8 cellular contexts compared by ENCODE assay signal in genomic region chr17:49230636-49231562, GRCh38. TPM values are rescaled to one million over a fixed set of nuclear protein-coding genes. Genes with fewer than 3 reads are reported as not detected.
A peak's percentile ranks its signal among the peaks of the same experiment; 100 is the strongest.
DNase-seq lines count a peak whose midpoint lies in the region; ATAC-seq and TF ChIP-seq lines count a peak whose summit lies in the region.

TSS of gene PHOSPHO1 (minus strand) at chr17:49230787. CDS start at chr17:49226691, 4,096 bp downstream.

- no peak for TF ChIP-seq EP300 in suprapubic skin (IDR thresholded peaks at IDR 0.05)

- no peak for TF ChIP-seq POLR2A in suprapubic skin (IDR thresholded peaks at IDR 0.05)

- H3K79me2 ChIP-seq in Karpas-422 (ENCODE audit: low read length), result no peaks in the 10 kb centered on the region

- no peaks in the 10 kb centered on the region for H3K36me3 ChIP-seq in Karpas-422 (ENCODE audit: insufficient read depth, low read length)
- H3K36me3 ChIP-seq in SJSA1, result no peaks in the 10 kb centered on the region
- H3K36me3 ChIP-seq in suprapubic skin, result no peaks in the 10 kb centered on the region

- no peak within 1 kb of the TSS for H3K27ac ChIP-seq in Karpas-422 (ENCODE audit: low read length)
- H3K27ac ChIP-seq in SJSA1, result no peak within 1 kb of the TSS
- no peak within 1 kb of the TSS for H3K27ac ChIP-seq in suprapubic skin

- no peaks in the 10 kb centered on the region for H3K9me2 ChIP-seq in Karpas-422 (replicated peaks; ENCODE audit: insufficient read depth, low read length)

- H3K4me3 ChIP-seq in Karpas-422 (ENCODE audit: low read length) (peak within 1 kb of the TSS; percentile 62), SJSA1 (peak within 1 kb of the TSS; percentile 44), suprapubic skin (peak within 1 kb of the TSS; percentile 53)

- H2AFZ ChIP-seq in Karpas-422 (ENCODE audit: low read length), result peak within 1 kb of the TSS; percentile 1; the same call in 1 of the 2 replicates

- peak within 1 kb of the TSS; percentile 53 for H3K9ac ChIP-seq in Karpas-422 (ENCODE audit: low read length)

- H3K9me3 ChIP-seq in Karpas-422 (ENCODE audit: low read length), result no peaks in the 10 kb centered on the region
- H3K9me3 ChIP-seq in SJSA1 (replicated peaks), result no peaks in the 10 kb centered on the region
- H3K9me3 ChIP-seq in suprapubic skin, result no peaks in the 10 kb centered on the region

- H3K4me1 ChIP-seq in Karpas-422 (ENCODE audit: low read length) (peaks cover 15% of the 10 kb centered on the region), SJSA1 (replicated peaks) (peaks cover 11% of the 10 kb centered on the region), suprapubic skin (peaks cover 17% of the 10 kb centered on the region)

- WGBS in suprapubic skin, result 9% methylated on average over 41 of the region's 58 CpGs

- peak; percentile 79 for ATAC-seq in GM21737 (IDR thresholded peaks at IDR 0.05; ENCODE audit: unreplicated experiment)
- peak; percentile 88 for ATAC-seq in omental fat pad (ENCODE audit: low FRiP score)

- TF ChIP-seq CTCF in omental fat pad (IDR thresholded peaks at IDR 0.05) (no peak), suprapubic skin (IDR thresholded peaks at IDR 0.05) (no peak)

- H3K4me2 ChIP-seq in Karpas-422 (ENCODE audit: low read depth, low read length, poor library complexity, severe bottlenecking), result peak within 1 kb of the TSS; percentile 87

- H3K27me3 ChIP-seq in Karpas-422 (ENCODE audit: low read length) (no peaks in the 10 kb centered on the region), SJSA1 (replicated peaks) (peaks cover 4% of the 10 kb centered on the region), suprapubic skin (peaks cover 39% of the 10 kb centered on the region)

- H4K20me1 ChIP-seq in Karpas-422 (ENCODE audit: insufficient read depth, low read depth, low read length), result no peaks in the 10 kb centered on the region; the same call in 1 of the 2 replicates

- DNase-seq in DMS153 treated with DMSO at 0.1 percent for 48 hours (lab: John Stamatoyannopoulos, UW; ENCODE audit: unreplicated experiment), result peak; percentile 40
- peak; percentile 95 for DNase-seq in Karpas-422
- peak; percentile 88 to 91 for DNase-seq in SJSA1 (ENCODE audit: low read depth in 1 of 2, low spot score in 2 of 2)
- peak; percentile 88 for DNase-seq in activated naive CD4-positive, alpha-beta T cell treated with Interleukin-2 at 50 U/mL for 16 hours
- DNase-seq in globus pallidus (ENCODE audit: low spot score), result peak; percentile 67
- peak; percentile 82 for DNase-seq in omental fat pad (ENCODE audit: low spot score)
- peak; percentile 84 for DNase-seq in suprapubic skin (ENCODE audit: low spot score in 2 of 2)

RNA-seq across cellular contexts. Expression of gene PHOSPHO1, which starts in this region (rescaled TPM):
- total RNA-seq in Karpas-422 (2014; rRNA removed; shearing (Covaris generic); ENCODE audit: low replicate concordance), result 2.3 TPM in 1 of 2 replicates, not detected in the other
- total RNA-seq in SJSA1 (2014; rRNA removed; shearing (Covaris generic)), result 0.39 TPM in 1 of 2 replicates, not detected in the other
- total RNA-seq in omental fat pad, result 10 to 100 TPM in 1 of 4 donors, under 1 TPM in 2, not detected in 1; 0.60 to 11.2 (median 0.94) TPM
- under 1 TPM in 2 of 4 donors, not detected in 2; 0.70 to 0.79 TPM for total RNA-seq in suprapubic skin

Comparison
In these comparisons a context has a peak if more than half of its experiments do, and no peak if none do; other contexts are left out.
1. Peak in DNase-seq and H3K4me3 ChIP-seq in SJSA1; RNA of the gene not detected or under 1 TPM.
2. Peak in DNase-seq and H3K4me3 ChIP-seq in suprapubic skin; RNA of the gene not detected or under 1 TPM.
3. DNase-seq: peak in every context shown above with its lines; median percentile 95 in Karpas-422; 90 in SJSA1; 88 in activated naive CD4-positive, alpha-beta T cell treated with Interleukin-2 at 50 U/mL for 16 hours; 84 in suprapubic skin; 82 in omental fat pad; 67 in globus pallidus; 40 in DMS153 treated with DMSO at 0.1 percent for 48 hours.